8 cellular contexts compared by ENCODE assay signal in genomic region chr9:5832543-5833529, GRCh38. TPM values are rescaled to one million over a fixed set of nuclear protein-coding genes. Genes with fewer than 3 reads are reported as not detected.
DNase-seq lines count a peak whose midpoint lies in the region; ATAC-seq and TF ChIP-seq lines count a peak whose summit lies in the region.

ERMP1 (minus strand) TSS chr9:5833117; CDS start chr9:5833027, 90 bp downstream.

- H2AFZ ChIP-seq in fibroblast of lung (ENCODE audit: low read length), result peak within 1 kb of the TSS; percentile 76

- H3K36me3 Mint-ChIP-seq in naive thymus-derived CD8-positive, alpha-beta T cell, result peaks cover 0 to 22% (median 4%) of the 10 kb centered on the region in 3 donors

- no peaks in the 10 kb centered on the region for H3K79me2 ChIP-seq in fibroblast of lung (ENCODE audit: control insufficient read depth, insufficient read depth, low read length)

- H3K27ac ChIP-seq in KOPT-K1 (ENCODE audit: low read depth, low read length, poor library complexity, severe bottlenecking) (peak within 1 kb of the TSS; percentile 39), Panc1 (ENCODE audit: low read length) (peak within 1 kb of the TSS; percentile 54; the same call in 1 of the 2 replicates), fibroblast of lung (ENCODE audit: insufficient read depth, low read length) (no peak within 1 kb of the TSS)

- H3K4me3 ChIP-seq in Panc1 (ENCODE audit: low read depth in 2 of 2, low read length in 2 of 2), result peak within 1 kb of the TSS; percentile 58 to 73
- H3K4me3 ChIP-seq in fibroblast of lung (replicated peaks in 1 of 4; ENCODE audit: control extremely low read depth in 1 of 4, insufficient read depth in 1 of 4, low read depth in 3 of 4, low read length in 4 of 4), result peak within 1 kb of the TSS; percentile 69 to 78 (median 72)

- CTCF ChIA-PET in Panc1 (lab: Charles Lee), result no interaction called here

- intact Hi-C loops in Panc1 (cut with micrococcal nuclease; ENCODE audit: unreplicated experiment), result no loop called here

- H3K9me3 ChIP-seq in KOPT-K1 (ENCODE audit: insufficient read depth, low read length, poor library complexity, severe bottlenecking) (no peaks in the 10 kb centered on the region), Panc1 (ENCODE audit: control insufficient read depth, insufficient read depth, low read depth, low read length) (no peaks in the 10 kb centered on the region), fibroblast of lung (ENCODE audit: control insufficient read depth, insufficient read depth, low read depth, low read length) (no peaks in the 10 kb centered on the region)

- H3K4me1 Mint-ChIP-seq in naive thymus-derived CD8-positive, alpha-beta T cell, result peaks cover 28 to 64% (median 61%) of the 10 kb centered on the region in 4 donors

- peak within 1 kb of the TSS; percentile 89 to 99 (median 96) for H3K4me3 Mint-ChIP-seq in naive thymus-derived CD8-positive, alpha-beta T cell

- peak within 1 kb of the TSS; percentile 52 for H3K9ac ChIP-seq in fibroblast of lung (ENCODE audit: insufficient read depth, low read length)

- peak within 1 kb of the TSS; percentile 52 to 97 (median 93) for H3K27ac Mint-ChIP-seq in naive thymus-derived CD8-positive, alpha-beta T cell

- DNase-seq in Daoy (ENCODE audit: low read depth), result peak; percentile 94
- DNase-seq in Panc1 (ENCODE audit: low read depth, low spot score), result no peak
- DNase-seq in activated T-helper 1 cell treated with Interleukin-2 at 50 U/mL for 16 hours (ENCODE audit: low read depth), result peak; percentile 84
- DNase-seq in fibroblast of lung (ENCODE audit: low read depth in 2 of 2), result peak; percentile 74 to 82
- peak; percentile 78 to 92 (median 90) for DNase-seq in naive thymus-derived CD8-positive, alpha-beta T cell
- DNase-seq in stimulated activated naive CD4-positive, alpha-beta T cell (lab: John Stamatoyannopoulos, UW), result peak; percentile 76 to 92 (median 87)

- H3K4me2 ChIP-seq in fibroblast of lung (ENCODE audit: extremely low read depth, insufficient read depth, low read length), result peak within 1 kb of the TSS; percentile 84

- POLR2A ChIA-PET in Panc1 (lab: Charles Lee), result no interaction called here
- POLR2A ChIA-PET in naive thymus-derived CD8-positive, alpha-beta T cell (lab: Charles Lee), result interaction anchor here (0.6 to 5.4 kb wide), 12 partner anchors 11 to 580 kb away, joined by 3 to 53 read pairs (median 3); partner anchors contain the start of genes RANBP6, RIC1 and UHRF2

- H3K27me3 ChIP-seq in Panc1 (ENCODE audit: control insufficient read depth, insufficient read depth, low read length), result no peaks in the 10 kb centered on the region
- no peaks in the 10 kb centered on the region for H3K27me3 ChIP-seq in fibroblast of lung (ENCODE audit: control insufficient read depth, insufficient read depth, low read length)

- no peaks in the 10 kb centered on the region for H3K9me3 Mint-ChIP-seq in naive thymus-derived CD8-positive, alpha-beta T cell

- no peaks in the 10 kb centered on the region for H4K20me1 ChIP-seq in fibroblast of lung (ENCODE audit: control insufficient read depth, extremely low read depth, insufficient read depth, low read length)

- ATAC-seq in GM21825 (IDR thresholded peaks at IDR 0.05; ENCODE audit: unreplicated experiment) (peak; percentile 82), Panc1 (peak; percentile 93)
- peak; percentile 88 to 90 for ATAC-seq in naive thymus-derived CD8-positive, alpha-beta T cell

- H3K4me1 ChIP-seq in Panc1 (ENCODE audit: control insufficient read depth, insufficient read depth, low read length) (no peaks in the 10 kb centered on the region), fibroblast of lung (ENCODE audit: control insufficient read depth, extremely low read depth, insufficient read depth, low read length) (no peaks in the 10 kb centered on the region)

- in situ Hi-C loops in Panc1 (cut with HindIII; ENCODE audit: low pct_unique_long_range_greater_than_20kb, low sequenced_read_pairs), result no loop called here

- TF ChIP-seq CTCF in Panc1 (IDR thresholded peaks at IDR 0.05) (peak; percentile 75), fibroblast of lung (conservative IDR thresholded peaks at IDR 0.05 in 1 of 2, IDR thresholded peaks at IDR 0.05 in 1 of 2; ENCODE audit: low read depth in 1 of 2, low read length in 2 of 2) (peak; percentile 60 to 64)

- no peaks in the 10 kb centered on the region for H3K27me3 Mint-ChIP-seq in naive thymus-derived CD8-positive, alpha-beta T cell

- BruUV-seq in Panc1 (replicated peaks; lab: Mats Ljungman, UMichigan), result no TSS peak

- no peaks in the 10 kb centered on the region for H3K36me3 ChIP-seq in KOPT-K1 (ENCODE audit: insufficient read depth, low read length)
- no peaks in the 10 kb centered on the region; the same call in 1 of the 2 replicates for H3K36me3 ChIP-seq in Panc1 (ENCODE audit: control insufficient read depth, insufficient read depth, low read length)
- no peaks in the 10 kb centered on the region for H3K36me3 ChIP-seq in fibroblast of lung (ENCODE audit: control insufficient read depth, insufficient read depth, low read length)

RNA-seq across cellular contexts. Expression of gene ERMP1, which starts in this region (rescaled TPM):
- 11.7 and 13.3 TPM in 2 replicates for total RNA-seq in Daoy (2014; rRNA removed; shearing (Covaris generic))
- 38.4 TPM for total RNA-seq in Panc1 (2021; ENCODE audit: unreplicated experiment)
- polyA plus RNA-seq in Panc1 (2012; ENCODE audit: insufficient read length), result 34.2 TPM
- 12.1 and 25.4 TPM in 2 replicates for total RNA-seq in fibroblast of lung
- 7.7 and 9.4 TPM in 2 replicates for polyA plus RNA-seq in fibroblast of lung
- 5.4 and 5.8 TPM in 2 replicates for polyA plus RNA-seq in fibroblast of lung (2012)
- 4.8 and 5.1 TPM in 2 replicates for polyA minus RNA-seq in fibroblast of lung (ENCODE audit: low replicate concordance)
- 10 to 100 TPM; 16.1 to 16.8 TPM for total RNA-seq in naive thymus-derived CD8-positive, alpha-beta T cell
- polyA plus RNA-seq in naive thymus-derived CD8-positive, alpha-beta T cell, result 10 to 100 TPM in 2 of 3 donors, 1 to 10 TPM in 1; 7.0 to 11.8 (median 10.8) TPM
